Comparison of ENCODE assay signal across 1 cellular context in genomic region chr9:87567566-87567965, GRCh38.
TF ChIP-seq lines count a peak whose summit lies in the region.

No MANE protein-coding gene starts in this region.

TF ChIP-seq in HepG2, 621 proteins besides CTCF, POLR2A, EP300 and RAD21 (continued from another document):
- TF ChIP-seq ZBTB10 (CRISPR knock-in tag; IDR thresholded peaks at IDR 0.05; ENCODE audit: borderline replicate concordance) (no peak), UBTF (CRISPR knock-in tag; IDR thresholded peaks at IDR 0.05) (no peak), DDIT3 (CRISPR knock-in tag; IDR thresholded peaks at IDR 0.05) (no peak)
TF ChIP-seq in HepG2: peak in this region for 0.
